Comparison of ENCODE assay signal across 8 cellular contexts in genomic region chr18:7566587-7567486, GRCh38. TPM values are rescaled to one million over a fixed set of nuclear protein-coding genes. Genes with fewer than 3 reads are reported as not detected.
DNase-seq lines count a peak whose midpoint lies in the region; ATAC-seq and TF ChIP-seq lines count a peak whose summit lies in the region.

Gene PTPRM, plus strand, starts transcription at chr18:7567316. Its CDS starts 503 bp downstream, at chr18:7567819.

- H3K27me3 ChIP-seq in A673 (replicated peaks; ENCODE audit: insufficient read depth, low read depth, low read length, poor library complexity): peaks cover 12% of the 10 kb centered on the region

- no peaks in the 10 kb centered on the region for H3K4me1 Mint-ChIP-seq in activated T-cell treated with anti-CD3 and anti-CD28 coated beads, Interleukin-2, amount 50 U/mL, for 24 hours (ENCODE audit: low read depth)
- H3K4me1 Mint-ChIP-seq in stimulated activated effector memory CD8-positive, alpha-beta T cell treated with anti-CD3 and anti-CD28 coated beads, Interleukin-12 subunit alpha, Interleukin-12 subunit beta, amount 100 ng/mL, for 72 hours: no peaks in the 10 kb centered on the region

- TF ChIP-seq CTCF in A673 (conservative IDR thresholded peaks at IDR 0.05; ENCODE audit: low read depth, low read length): no peak

- CTCF ChIA-PET in A673 (lab: Charles Lee): no interaction called here

- H3K36me3 Mint-ChIP-seq in activated T-cell treated with anti-CD3 and anti-CD28 coated beads, Interleukin-2, amount 50 U/mL, for 24 hours (ENCODE audit: low read depth): no peaks in the 10 kb centered on the region
- no peaks in the 10 kb centered on the region for H3K36me3 Mint-ChIP-seq in stimulated activated effector memory CD8-positive, alpha-beta T cell treated with anti-CD3 and anti-CD28 coated beads, Interleukin-12 subunit alpha, Interleukin-12 subunit beta, amount 100 ng/mL, for 72 hours

- H3K9me3 ChIP-seq in A673 (ENCODE audit: low read depth, low read length, poor library complexity, severe bottlenecking): no peaks in the 10 kb centered on the region

- peaks cover 6% of the 10 kb centered on the region for H3K9me3 Mint-ChIP-seq in activated T-cell treated with anti-CD3 and anti-CD28 coated beads, Interleukin-2, amount 50 U/mL, for 24 hours
- H3K9me3 Mint-ChIP-seq in stimulated activated effector memory CD8-positive, alpha-beta T cell treated with anti-CD3 and anti-CD28 coated beads, Interleukin-12 subunit alpha, Interleukin-12 subunit beta, amount 100 ng/mL, for 72 hours: no peaks in the 10 kb centered on the region

- POLR2A ChIA-PET in A673 (lab: Charles Lee; ENCODE audit: low non-redundant PET): no interaction called here

- H3K27me3 Mint-ChIP-seq in activated T-cell treated with anti-CD3 and anti-CD28 coated beads, Interleukin-2, amount 50 U/mL, for 24 hours: peaks cover 54% of the 10 kb centered on the region

- ATAC-seq in GM18519 (IDR thresholded peaks at IDR 0.05; ENCODE audit: low FRiP score, unreplicated experiment) (peak; percentile 78), HG03025 (IDR thresholded peaks at IDR 0.05; ENCODE audit: low FRiP score, unreplicated experiment) (peak; percentile 83), esophagus mucosa (peak; percentile 92)
- peak; percentile 90 for ATAC-seq in stimulated activated effector memory CD8-positive, alpha-beta T cell treated with anti-CD3 and anti-CD28 coated beads, Interleukin-12 subunit alpha, Interleukin-12 subunit beta, amount 100 ng/mL, for 72 hours

- DNase-seq in A673 (ENCODE audit: low spot score) (peak; percentile 3), NCI-H2227 treated with DMSO at 0.1 percent for 48 hours (lab: John Stamatoyannopoulos, UW) (peak; percentile 2), middle frontal gyrus (ENCODE audit: extremely low spot score, low spot score) (peak; percentile 61)
- peak; percentile 65 for DNase-seq in activated T-cell treated with anti-CD3 and anti-CD28 coated beads, Interleukin-2, amount 50 U/mL, for 24 hours
- peak; percentile 39 to 70 for DNase-seq in stimulated activated effector memory CD8-positive, alpha-beta T cell treated with anti-CD3 and anti-CD28 coated beads, Interleukin-12 subunit alpha, Interleukin-12 subunit beta, amount 100 ng/mL, for 72 hours (ENCODE audit: low spot score in 2 of 2)

- H3K4me1 ChIP-seq in A673 (ENCODE audit: insufficient read depth, low read length, poor library complexity, severe bottlenecking): no peaks in the 10 kb centered on the region

- no peak within 1 kb of the TSS for H3K4me3 Mint-ChIP-seq in activated T-cell treated with anti-CD3 and anti-CD28 coated beads, Interleukin-2, amount 50 U/mL, for 24 hours
- H3K4me3 Mint-ChIP-seq in stimulated activated effector memory CD8-positive, alpha-beta T cell treated with anti-CD3 and anti-CD28 coated beads, Interleukin-12 subunit alpha, Interleukin-12 subunit beta, amount 100 ng/mL, for 72 hours: no peak within 1 kb of the TSS

- no peak within 1 kb of the TSS for H3K4me3 ChIP-seq in A673 (ENCODE audit: low read depth, low read length, poor library complexity, severe bottlenecking)

- BruUV-seq in A673 (replicated peaks; lab: Mats Ljungman, UMichigan): no TSS peak

- no peaks in the 10 kb centered on the region for H3K36me3 ChIP-seq in A673 (ENCODE audit: insufficient read depth, low read length, poor library complexity, severe bottlenecking)

- intact Hi-C loops in A673 (cut with micrococcal nuclease; ENCODE audit: unreplicated experiment): no loop called here

- H3K27ac Mint-ChIP-seq in activated T-cell treated with anti-CD3 and anti-CD28 coated beads, Interleukin-2, amount 50 U/mL, for 24 hours: no peak within 1 kb of the TSS
- no peak within 1 kb of the TSS for H3K27ac Mint-ChIP-seq in stimulated activated effector memory CD8-positive, alpha-beta T cell treated with anti-CD3 and anti-CD28 coated beads, Interleukin-12 subunit alpha, Interleukin-12 subunit beta, amount 100 ng/mL, for 72 hours

- no peak within 1 kb of the TSS for H3K27ac ChIP-seq in A673 (ENCODE audit: low read depth, low read length, poor library complexity, severe bottlenecking)

RNA-seq across cellular contexts. Expression of gene PTPRM, which starts in this region (rescaled TPM):
- total RNA-seq in A673 (2021): not detected in 2 replicates
- 5.3 TPM for total RNA-seq in esophagus mucosa

Comparison
In these comparisons a context has a peak if more than half of its experiments do, and no peak if none do; other contexts are left out.
1. Peak in DNase-seq in A673; RNA of the gene not detected or under 1 TPM.
2. DNase-seq: peak in every context shown above with its lines; median percentile 65 in activated T-cell treated with anti-CD3 and anti-CD28 coated beads, Interleukin-2, amount 50 U/mL, for 24 hours; 61 in middle frontal gyrus; 54 in stimulated activated effector memory CD8-positive, alpha-beta T cell treated with anti-CD3 and anti-CD28 coated beads, Interleukin-12 subunit alpha, Interleukin-12 subunit beta, amount 100 ng/mL, for 72 hours; 3 in A673; 2 in NCI-H2227 treated with DMSO at 0.1 percent for 48 hours.